11 cellular contexts compared by ENCODE assay signal in the genomic region with DNA sequence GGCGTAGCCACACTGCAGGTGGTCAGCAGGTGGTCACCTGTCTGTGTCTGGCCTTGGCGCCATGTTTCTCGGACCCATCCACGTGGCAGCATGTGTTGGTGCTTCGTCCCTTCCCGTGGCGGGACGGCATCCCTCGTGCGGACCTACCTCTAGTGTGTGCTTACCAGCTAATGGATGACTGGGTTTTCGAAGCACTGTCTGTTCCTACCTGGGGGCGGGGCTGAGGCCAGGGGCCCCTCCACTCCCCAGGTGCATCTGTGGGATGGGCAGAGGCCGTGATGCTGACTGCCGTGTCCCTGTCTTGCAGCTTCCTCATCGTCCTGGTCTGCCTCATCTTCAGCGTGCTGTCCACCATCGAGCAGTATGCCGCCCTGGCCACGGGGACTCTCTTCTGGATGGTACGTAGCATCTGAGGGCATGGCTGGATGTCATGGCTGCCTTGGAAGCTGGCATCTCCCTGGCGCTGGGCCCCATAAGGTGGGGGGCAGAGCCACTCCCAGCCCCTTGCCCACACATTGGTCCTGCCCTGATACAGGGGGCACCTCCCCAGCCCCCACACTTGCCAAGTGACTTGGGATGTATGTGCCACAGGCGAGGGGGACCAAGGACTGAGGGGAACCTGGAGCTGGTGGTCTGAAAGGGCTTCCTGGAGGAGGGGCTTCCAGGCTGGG.
DNase-seq lines count a peak whose midpoint lies in the region; ATAC-seq and TF ChIP-seq lines count a peak whose summit lies in the region.
"Had no signal": no experiment of that assay in that cellular context is flagged by ENCODE, and none has a peak within 500 bp of the region (broad histone marks: within the 10 kb centered on the region; RNA-seq: fewer than 3 reads in every experiment).

No MANE protein-coding gene starts in this region.

- no peak overlapping the region for H3K4me3 Mint-ChIP-seq in central memory CD8-positive, alpha-beta T cell
- H3K4me3 Mint-ChIP-seq in osteocyte (ENCODE audit: unreplicated experiment), result no peak overlapping the region

- peaks cover 31% of the 10 kb centered on the region for H3K4me1 Mint-ChIP-seq in central memory CD8-positive, alpha-beta T cell
- H3K4me1 Mint-ChIP-seq in osteocyte (ENCODE audit: unreplicated experiment), result peaks cover 7% of the 10 kb centered on the region

- TF ChIP-seq CTCF in lower lobe of right lung (IDR thresholded peaks at IDR 0.05), result no peak
- TF ChIP-seq CTCF in tibial artery (IDR thresholded peaks at IDR 0.05), result no peak
- no peak for TF ChIP-seq CTCF in GM10248 (IDR thresholded peaks at IDR 0.05; ENCODE audit: control extremely low read depth, extremely low read depth, low read depth, missing control alignments)
- TF ChIP-seq CTCF in osteocyte (IDR thresholded peaks at IDR 0.05), result no peak

- ATAC-seq in central memory CD8-positive, alpha-beta T cell (replicated peaks; ENCODE audit: extremely low read depth, poor library complexity, severe bottlenecking), result no peak
- no peak for ATAC-seq in lower lobe of right lung

- peaks cover 16% of the 10 kb centered on the region for H3K4me1 ChIP-seq in lower lobe of right lung
- H3K4me1 ChIP-seq in tibial artery, result peaks cover 0 to 4% (median under 1%) of the 10 kb centered on the region in 4 donors

- H3K27me3 ChIP-seq in lower lobe of right lung (ENCODE audit: low read depth) (no peaks in the 10 kb centered on the region), tibial artery (peaks cover 0 to 85% of the 10 kb centered on the region in 2 donors)

- intact Hi-C loops in lower lobe of right lung (cut with DNase I) (no loop called here), tibial artery (cut with DNase I; ENCODE audit: low total_unique reads) (no loop called here)

- peaks cover 14% of the 10 kb centered on the region for H3K27me3 Mint-ChIP-seq in central memory CD8-positive, alpha-beta T cell
- peaks cover 19% of the 10 kb centered on the region for H3K27me3 Mint-ChIP-seq in osteocyte (ENCODE audit: unreplicated experiment)
- H3K27me3 Mint-ChIP-seq: activated naive CD8-positive, alpha-beta T cell had no signal

- H3K36me3 Mint-ChIP-seq in central memory CD8-positive, alpha-beta T cell (ENCODE audit: insufficient read depth), result no peaks in the 10 kb centered on the region
- no peaks in the 10 kb centered on the region for H3K36me3 Mint-ChIP-seq in osteocyte (ENCODE audit: unreplicated experiment)
- H3K36me3 Mint-ChIP-seq: activated naive CD8-positive, alpha-beta T cell had no signal

- CTCF ChIA-PET in GM10248 (lab: Yijun Ruan, JAX), result interaction anchor here (10.5 to 14.2 kb wide), 2 partner anchors 104 to 359 kb away, joined by 204 to 528 read pairs; partner anchors contain the start of gene CDKN1C

- H3K9me3 Mint-ChIP-seq in central memory CD8-positive, alpha-beta T cell, result no peaks in the 10 kb centered on the region
- no peaks in the 10 kb centered on the region for H3K9me3 Mint-ChIP-seq in osteocyte (ENCODE audit: unreplicated experiment)

- POLR2A ChIA-PET in GM10248 (lab: Yijun Ruan, JAX), result no interaction called here

- no peaks in the 10 kb centered on the region for H3K9me3 ChIP-seq in lower lobe of right lung
- no peaks in the 10 kb centered on the region for H3K9me3 ChIP-seq in tibial artery

- DNase-seq in activated CD8-positive, alpha-beta memory T cell treated with anti-CD3 and anti-CD28 coated beads, Interleukin-2, amount 50 U/mL, for 4 hours, result peak; percentile 6
- DNase-seq in activated CD8-positive, alpha-beta memory T cell treated with anti-CD3 and anti-CD28 coated beads for 24 hours, result no peak
- DNase-seq in central memory CD8-positive, alpha-beta T cell (ENCODE audit: low spot score in 2 of 2), result no peak
- peak; percentile 44 for DNase-seq in lower lobe of right lung
- peak; percentile 18 to 61 for DNase-seq in tibial artery
- no peak for DNase-seq in GM10248 (ENCODE audit: extremely low spot score)
- DNase-seq in NCI-H2227 (lab: John Stamatoyannopoulos, UW; ENCODE audit: unreplicated experiment), result no peak
- no peak for DNase-seq in osteocyte (ENCODE audit: extremely low spot score, unreplicated experiment)
- DNase-seq: NCI-H1092 treated with DMSO at 0.1 percent for 48 hours, NCI-H446 treated with DMSO at 0.1 percent for 48 hours had no signal

- H3K36me3 ChIP-seq in lower lobe of right lung (no peaks in the 10 kb centered on the region), tibial artery (no peaks in the 10 kb centered on the region)

- peak overlapping the region; percentile 46 for H3K27ac Mint-ChIP-seq in central memory CD8-positive, alpha-beta T cell (ENCODE audit: low read depth)
- H3K27ac Mint-ChIP-seq in osteocyte (ENCODE audit: unreplicated experiment), result no peak overlapping the region

- peak overlapping the region; percentile 68 for H3K27ac ChIP-seq in lower lobe of right lung
- no peak overlapping the region for H3K27ac ChIP-seq in tibial artery

- H3K4me3 ChIP-seq in lower lobe of right lung, result no peak overlapping the region
- H3K4me3 ChIP-seq in tibial artery, result no peak overlapping the region

Comparison
In these comparisons a context has a peak if more than half of its experiments do, and no peak if none do; other contexts are left out.
1. DNase-seq: peak in activated CD8-positive, alpha-beta memory T cell treated with anti-CD3 and anti-CD28 coated beads, Interleukin-2, amount 50 U/mL, for 4 hours (single experiment), lower lobe of right lung (single experiment) and tibial artery (2 of 2); none in activated CD8-positive, alpha-beta memory T cell treated with anti-CD3 and anti-CD28 coated beads for 24 hours (single experiment), central memory CD8-positive, alpha-beta T cell (0 of 2), GM10248 (single experiment), NCI-H2227 (single experiment) and osteocyte (single experiment).